ENCODE assay signal across 18 cellular contexts in the genomic region with DNA sequence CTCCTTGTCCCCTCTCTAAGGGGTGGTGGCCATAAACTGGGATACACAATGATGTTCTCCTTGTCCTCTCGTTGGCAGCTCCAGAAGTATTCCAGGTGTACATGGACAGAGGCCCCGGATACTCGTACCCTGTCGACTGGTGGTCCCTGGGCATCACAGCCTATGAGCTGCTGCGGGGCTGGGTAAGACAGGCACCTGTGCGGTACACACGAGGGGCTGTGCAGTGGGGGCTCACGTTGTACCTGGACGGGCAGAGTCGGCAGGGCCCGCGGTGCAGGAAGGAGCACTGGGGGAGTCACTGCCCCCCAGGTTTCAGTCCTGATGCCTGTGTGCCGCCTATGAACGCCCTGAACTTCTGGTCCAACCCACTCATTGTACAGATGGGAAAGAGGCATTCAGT.
"Had no signal": no experiment of that assay in that cellular context is flagged by ENCODE, and none has a peak within 500 bp of the region (broad histone marks: within the 10 kb centered on the region; RNA-seq: fewer than 3 reads in every experiment).

No MANE protein-coding gene starts in this region.

- H3K4me3 ChIP-seq: left ventricle myocardium inferior, lower lobe of right lung, neural progenitor cell, prostate gland, right lobe of liver, tibial artery had no signal

- FAIRE-seq: endothelial cell of umbilical vein, kidney had no signal

- H3K27me3 ChIP-seq: neural progenitor cell, right lobe of liver, tibial artery had no signal

- H3K79me2 ChIP-seq: parathyroid adenoma had no signal

- H3K4me2 ChIP-seq: neural progenitor cell had no signal

- DNase-seq: erythroblast; hippocampal formation; kidney; left cardiac atrium; left ventricle myocardium inferior; lower lobe of right lung; natural killer cell; occipital lobe; stimulated activated CD4-positive, alpha-beta T cell treated with anti-CD3 and anti-CD28 coated beads, Interleukin-15, amount 100 ng/mL, for 24 hours; stimulated activated CD4-positive, alpha-beta T cell treated with anti-CD3 and anti-CD28 coated beads, Interleukin-1b, Interleukin-23, amount 100 ng/mL, for 48 hours; stimulated activated CD4-positive, alpha-beta T cell treated with anti-CD3 and anti-CD28 coated beads, Interleukin-4, amount 100 ng/mL, for 24 hours had no signal

- H3K4me1 ChIP-seq: left ventricle myocardium inferior, lower lobe of right lung, neural progenitor cell, parathyroid adenoma, prostate gland, right lobe of liver, tibial artery had no signal

- H2AFZ ChIP-seq: neural progenitor cell, parathyroid adenoma had no signal

- H3K27ac ChIP-seq: left ventricle myocardium inferior, lower lobe of right lung, neural progenitor cell, parathyroid adenoma, prostate gland, right lobe of liver, tibial artery had no signal

- ATAC-seq: left cardiac atrium; lower lobe of right lung; natural killer cell; stimulated activated memory B cell treated with anti-CD40 and anti-IgM and Interleukin-4, amounts not matched to agents 10 μg/mL and 1 μg/mL and 100 μg/mL, for 72 hours had no signal

- H3K36me3 ChIP-seq: left ventricle myocardium inferior, lower lobe of right lung, neural progenitor cell, prostate gland, right lobe of liver, tibial artery had no signal

- H3K9me3 ChIP-seq: left ventricle myocardium inferior, lower lobe of right lung, prostate gland, right lobe of liver, tibial artery had no signal

- H3K9ac ChIP-seq: neural progenitor cell, parathyroid adenoma had no signal
